ENCODE assay signal across 22 cellular contexts in genomic region chr7:1900847-1901246, GRCh38.
DNase-seq lines count a peak whose midpoint lies in the region; ATAC-seq, FAIRE-seq and TF ChIP-seq lines count a peak whose summit lies in the region.
"Had no signal": no experiment of that assay in that cellular context is flagged by ENCODE, and none has a peak within 500 bp of the region (broad histone marks: within the 10 kb centered on the region; RNA-seq: fewer than 3 reads in every experiment).

No MANE protein-coding gene starts in this region.

- no peaks in the 10 kb centered on the region for H3K23me2 ChIP-seq in H1 (ENCODE audit: low read depth, low read length)

- no peak overlapping the region for H3K14ac ChIP-seq in H1 (ENCODE audit: insufficient read length)

- H3K18ac ChIP-seq in H1 (ENCODE audit: extremely low read depth, low read length) = no peak overlapping the region

- H4K5ac ChIP-seq in H1 (ENCODE audit: insufficient read length, low read depth, low read length) = no peak overlapping the region

- H3K4me2 ChIP-seq in HepG2 (ENCODE audit: low read depth, low read length) = no peak overlapping the region
- no peak overlapping the region for H3K4me2 ChIP-seq in H1 (ENCODE audit: insufficient read depth in 1 of 2, low read depth in 2 of 2, low read length in 2 of 2)
- H3K4me2 ChIP-seq: PC-9, SK-N-SH had no signal

- H3K79me2 ChIP-seq in HepG2 (ENCODE audit: insufficient read depth, low read length) (no peaks in the 10 kb centered on the region), H1 (ENCODE audit: control insufficient read depth in 1 of 2, insufficient read depth in 2 of 2, low read length in 2 of 2) (no peaks in the 10 kb centered on the region)

- no peak for ATAC-seq in right lobe of liver
- ATAC-seq in HepG2 = no peak
- no peak for ATAC-seq in GM18517 (IDR thresholded peaks at IDR 0.05; ENCODE audit: unreplicated experiment)
- no peak for ATAC-seq in GM19452 (IDR thresholded peaks at IDR 0.05; ENCODE audit: unreplicated experiment)

- H3K4me1 ChIP-seq in right lobe of liver (peaks cover 0 to 4% (median 2%) of the 10 kb centered on the region in 4 donors), HepG2 (ENCODE audit: insufficient read depth, low read length) (no peaks in the 10 kb centered on the region), H1 (replicated peaks in 1 of 4; ENCODE audit: control insufficient read depth in 3 of 4, insufficient read depth in 4 of 4, low read length in 3 of 4) (no peaks in the 10 kb centered on the region)

- H3K9me3 ChIP-seq in right lobe of liver (no peaks in the 10 kb centered on the region), HepG2 (ENCODE audit: low read length) (no peaks in the 10 kb centered on the region), H1 (ENCODE audit: insufficient read depth in 2 of 2, low read depth in 1 of 2, low read length in 1 of 2) (no peaks in the 10 kb centered on the region)
- H3K9me3 ChIP-seq: SK-N-SH had no signal

- H3K36me3 ChIP-seq in right lobe of liver = no peaks in the 10 kb centered on the region
- peaks cover 3 to 6% of the 10 kb centered on the region in 2 experiments; a peak in 2 of 5 replicates for H3K36me3 ChIP-seq in HepG2 (replicated peaks in 1 of 2; ENCODE audit: control insufficient read depth in 1 of 2, insufficient read depth in 2 of 2, low read length in 2 of 2)
- no peaks in the 10 kb centered on the region for H3K36me3 ChIP-seq in H1 (ENCODE audit: control insufficient read depth in 2 of 4, insufficient read depth in 4 of 4, low read length in 3 of 4)

- H3K79me1 ChIP-seq in H1 (ENCODE audit: low read depth, low read length) = no peaks in the 10 kb centered on the region; the same call in 1 of the 2 replicates

- BruUV-seq in HepG2 (replicated peaks; lab: Mats Ljungman, UMichigan) = no TSS peak

- no peak overlapping the region for H3K23ac ChIP-seq in H1 (ENCODE audit: insufficient read length)

- H3K4me3 ChIP-seq in right lobe of liver (no peak overlapping the region), HepG2 (replicated peaks in 1 of 3; ENCODE audit: insufficient read depth in 1 of 3, low read depth in 2 of 3, low read length in 3 of 3) (no peak overlapping the region), H1 (ENCODE audit: extremely low read depth in 1 of 4, insufficient read depth in 2 of 4, low read depth in 3 of 4, low read length in 4 of 4) (no peak overlapping the region)
- H3K4me3 ChIP-seq: PC-9 had no signal

- TF ChIP-seq POLR2A in right lobe of liver (IDR thresholded peaks at IDR 0.05) (no peak), HepG2 (IDR thresholded peaks at IDR 0.05; ENCODE audit: insufficient read depth in 1 of 2, low read depth in 2 of 2, low read length in 2 of 2) (no peak), H1 (IDR thresholded peaks at IDR 0.05; ENCODE audit: control extremely low read depth in 1 of 2, low read depth in 2 of 2, low read length in 2 of 2) (no peak)

- H3K9ac ChIP-seq in HepG2 (ENCODE audit: insufficient read depth, low read depth, low read length) = no peak overlapping the region
- H3K9ac ChIP-seq in H1 (replicated peaks in 1 of 4; ENCODE audit: extremely low read depth in 1 of 4, low read depth in 3 of 4, low read length in 3 of 4) = no peak overlapping the region
- H3K9ac ChIP-seq: SK-N-SH had no signal

- H3K4me1 Mint-ChIP-seq in nephron progenitor cell = peaks cover 29% of the 10 kb centered on the region

- intact Hi-C loops in right lobe of liver (cut with DNase I) (no loop called here), HepG2 (cut with micrococcal nuclease; ENCODE audit: unreplicated experiment) (no loop called here)

- no peak for TF ChIP-seq CTCF in right lobe of liver (IDR thresholded peaks at IDR 0.05)
- no peak for TF ChIP-seq CTCF in HepG2 (CRISPR knock-in tag; IDR thresholded peaks at IDR 0.05)
- TF ChIP-seq CTCF in H1 (IDR thresholded peaks at IDR 0.05; ENCODE audit: control extremely low read depth in 1 of 3, insufficient read depth in 1 of 3, low read depth in 1 of 3, low read length in 3 of 3) = no peak
- TF ChIP-seq CTCF in nephron progenitor cell (IDR thresholded peaks at IDR 0.05) = no peak
- no peak for TF ChIP-seq CTCF in RWPE1 (conservative IDR thresholded peaks at IDR 0.05; ENCODE audit: low read depth)

- no peaks in the 10 kb centered on the region for H3K36me3 Mint-ChIP-seq in nephron progenitor cell (ENCODE audit: low read depth)

- no peak overlapping the region for H2BK20ac ChIP-seq in H1 (ENCODE audit: low read length)

- FAIRE-seq in HepG2 (lab: Jason Lieb, UNC) (no peak), H1 (lab: Jason Lieb, UNC) (no peak)
- FAIRE-seq: A204.1, H54 had no signal

- H3K9me3 Mint-ChIP-seq in nephron progenitor cell = no peaks in the 10 kb centered on the region

- no peak overlapping the region for H2BK120ac ChIP-seq in H1 (replicated peaks; ENCODE audit: low read depth, low read length)

- H4K91ac ChIP-seq in H1 (replicated peaks; ENCODE audit: insufficient read length, low read length) = no peak overlapping the region

- TF ChIP-seq RAD21 in HepG2 (CRISPR knock-in tag; IDR thresholded peaks at IDR 0.05) (no peak), H1 (IDR thresholded peaks at IDR 0.05 in 1 of 2, conservative IDR thresholded peaks at IDR 0.05 in 1 of 2; ENCODE audit: low read depth in 2 of 2, low read length in 2 of 2) (no peak)

- no peak overlapping the region for H2AK5ac ChIP-seq in H1 (ENCODE audit: low read depth, low read length)

- H2BK12ac ChIP-seq in H1 (ENCODE audit: low read depth, low read length) = no peak overlapping the region

- CTCF ChIA-PET in HepG2 (lab: Yijun Ruan, JAX; ENCODE audit: low intra/inter-chr PET ratio, low total read pairs) (no interaction called here), H1 (lab: Charles Lee; ENCODE audit: partially characterized antibody) (no interaction called here), RWPE1 (lab: Yijun Ruan, JAX) (no interaction called here)

- H3K27me3 ChIP-seq in right lobe of liver (no peaks in the 10 kb centered on the region), HepG2 (ENCODE audit: control insufficient read depth in 1 of 2, insufficient read depth in 2 of 2, low read length in 2 of 2) (no peaks in the 10 kb centered on the region), H1 (replicated peaks in 1 of 4; ENCODE audit: control insufficient read depth in 3 of 4, extremely low read depth in 1 of 4, insufficient read depth in 3 of 4, low read length in 3 of 4) (no peaks in the 10 kb centered on the region)

- peak overlapping the region; percentile 65 for H4K8ac ChIP-seq in H1 (ENCODE audit: extremely low read depth, insufficient read depth, low read length)

- WGBS in right lobe of liver (ENCODE audit: insufficient coverage, low coverage, low lambda C conversion rate, missing lambda C conversion rate) = 92% methylated on average over 6 of the region's 13 CpGs
- 100% methylated on average over 5 of the region's 13 CpGs for WGBS in HepG2 (ENCODE audit: low lambda C conversion rate)
- 86% methylated on average over 10 of the region's 13 CpGs; no CpG with 5 or more reads in 1 of the 2 experiments for WGBS in H1 (ENCODE audit: extremely low coverage in 1 of 2, insufficient coverage in 1 of 2, insufficient read length in 1 of 2, insufficient replicate concordance in 2 of 2, low coverage in 1 of 2, low lambda C conversion rate in 2 of 2, missing lambda C conversion rate in 1 of 2), 2 experiments

- H3K27ac Mint-ChIP-seq in nephron progenitor cell = peak overlapping the region; percentile 64

- POLR2A ChIA-PET in HepG2 (lab: Yijun Ruan, JAX) = no interaction called here
- POLR2A ChIA-PET in H1 (lab: Charles Lee; ENCODE audit: partially characterized antibody) = no interaction called here
- POLR2A ChIA-PET in RWPE1 (lab: Yijun Ruan, JAX; ENCODE audit: low non-redundant PET) = no interaction called here

- in situ Hi-C loops in HepG2 (cut with HindIII; ENCODE audit: extremely low pct_ligation_motif_present, low pct_unique_long_range_greater_than_20kb) = no loop called here

- H2BK15ac ChIP-seq in H1 (ENCODE audit: low read length) = no peak overlapping the region

- H3K4me3 Mint-ChIP-seq in nephron progenitor cell = no peak overlapping the region

- TF ChIP-seq EP300 in HepG2 (IDR thresholded peaks at IDR 0.05; ENCODE audit: low read depth in 2 of 2, low read length in 2 of 2) (no peak), HepG2 (CRISPR knock-in tag; IDR thresholded peaks at IDR 0.05; ENCODE audit: borderline replicate concordance) (no peak), H1 (IDR thresholded peaks at IDR 0.05; ENCODE audit: borderline replicate concordance in 1 of 2, low read depth in 2 of 2, low read length in 2 of 2) (no peak)

- no peak overlapping the region for H2BK5ac ChIP-seq in H1 (ENCODE audit: low read depth, low read length)

- no peak overlapping the region for H2AFZ ChIP-seq in HepG2 (ENCODE audit: low read length)
- H2AFZ ChIP-seq in H1 (ENCODE audit: low read length) = no peak overlapping the region
- H2AFZ ChIP-seq: PC-9 had no signal

- H4K20me1 ChIP-seq in HepG2 (ENCODE audit: insufficient read depth, low read length) = no peaks in the 10 kb centered on the region
- H4K20me1 ChIP-seq in H1 (replicated peaks in 1 of 2; ENCODE audit: control insufficient read depth in 1 of 2, insufficient read depth in 2 of 2, low read length in 2 of 2) = peaks cover 0 to 3% of the 10 kb centered on the region in 2 experiments

- DNase-seq in right lobe of liver (peak in 2 of 3 donors; percentile 25 to 37), HepG2 (ENCODE audit: low spot score) (no peak), H1 (ENCODE audit: low read depth in 1 of 2, low spot score in 2 of 2) (no peak), nephron progenitor cell (no peak), RWPE1 (ENCODE audit: low spot score) (no peak), DMS53 (lab: John Stamatoyannopoulos, UW) (no peak)
- DNase-seq: COR-L47, DMS153, EL, KG1, NCI-H1048, NCI-H1436 treated with DMSO at 0.1 percent for 48 hours, NCI-H2081, NCI-H774, PC-9, SHP77 had no signal

- peaks cover 8% of the 10 kb centered on the region for H3K27me3 Mint-ChIP-seq in nephron progenitor cell (ENCODE audit: low read depth, poor library complexity)

- H3K56ac ChIP-seq in H1 (replicated peaks; ENCODE audit: insufficient read length, low read depth, low read length) = no peak overlapping the region

- H3K27ac ChIP-seq in right lobe of liver (no peak overlapping the region), HepG2 (ENCODE audit: extremely low read length, insufficient read depth, low read length) (no peak overlapping the region), H1 (ENCODE audit: low read depth, low read length) (no peak overlapping the region), RWPE1 (no peak overlapping the region)
- H3K27ac ChIP-seq: C4-2B, PC-9 had no signal

- no peak overlapping the region for H3K4ac ChIP-seq in H1 (replicated peaks; ENCODE audit: insufficient read length, low read depth, low read length)

TF ChIP-seq in HepG2, 621 proteins besides CTCF, POLR2A, EP300 and RAD21 (continues in another document):
- TF ChIP-seq HES4 (CRISPR knock-in tag; IDR thresholded peaks at IDR 0.05; ENCODE audit: borderline replicate concordance) = no peak
- no peak for TF ChIP-seq ELF4 (CRISPR knock-in tag; IDR thresholded peaks at IDR 0.05; ENCODE audit: borderline replicate concordance)
- TF ChIP-seq KMT2A (CRISPR knock-in tag; IDR thresholded peaks at IDR 0.05) = no peak

TF ChIP-seq in H1, 55 proteins besides CTCF, POLR2A, EP300 and RAD21 (continues in another document):
- no peak for TF ChIP-seq PHF8 (conservative IDR thresholded peaks at IDR 0.05; ENCODE audit: low read depth, low read length)
- TF ChIP-seq SP1 (IDR thresholded peaks at IDR 0.05; ENCODE audit: low read depth, low read length) = no peak
- no peak for TF ChIP-seq POU5F1 (IDR thresholded peaks at IDR 0.05; ENCODE audit: low read depth, low read length)
- TF ChIP-seq SUZ12 (IDR thresholded peaks at IDR 0.05; ENCODE audit: low read length) = no peak

Comparison
In these comparisons a context has a peak if more than half of its experiments do, and no peak if none do; other contexts are left out.
1. DNase-seq: peak in right lobe of liver (2 of 3); none in HepG2 (single experiment), H1 (0 of 2), nephron progenitor cell (single experiment), RWPE1 (single experiment) and DMS53 (single experiment).